ENCODE assay signal across 36 cellular contexts in the genomic region with DNA sequence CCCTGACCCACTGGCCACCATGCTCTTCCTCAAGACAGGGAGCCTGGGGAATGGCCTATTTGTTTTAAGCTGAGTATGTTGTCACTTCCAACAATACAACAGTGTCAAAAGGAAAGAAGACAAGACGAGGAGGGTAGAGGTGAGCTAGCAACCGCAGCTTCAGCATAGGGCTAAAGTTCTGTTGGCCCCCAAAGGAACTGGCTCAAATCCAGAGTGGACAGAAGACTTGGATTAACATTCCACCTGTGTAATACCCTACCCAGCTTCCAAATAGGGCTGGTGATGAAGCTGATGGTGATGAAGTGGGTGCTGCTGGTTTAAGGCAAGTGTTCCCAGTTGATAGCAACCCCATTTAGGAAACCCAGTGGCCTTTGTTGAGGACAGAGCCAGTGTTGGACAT. TPM values are rescaled to one million over a fixed set of nuclear protein-coding genes. Genes with fewer than 3 reads are reported as not detected.
"Had no signal": no experiment of that assay in that cellular context is flagged by ENCODE, and none has a peak within 500 bp of the region (broad histone marks: within the 10 kb centered on the region; RNA-seq: fewer than 3 reads in every experiment).

No MANE protein-coding gene starts in this region.

- DNase-seq: activated B cell treated with CpG ODN at 0.5 μM for 24 hours; activated CD4-positive, alpha-beta memory T cell treated with anti-CD3 and anti-CD28 coated beads for 36 hours; activated CD4-positive, alpha-beta T cell treated with anti-CD3 and anti-CD28 coated beads for 4 hours; activated CD4-positive, alpha-beta T cell treated with anti-CD3 and anti-CD28 coated beads, Interleukin-2, amount 10 ng/mL, durations not matched to agents 24 days and 14 days; activated CD4-positive, alpha-beta T cell treated with anti-CD3 and anti-CD28 coated beads, Interleukin-2, amount 50 U/mL, for 1 hour; activated CD4-positive, alpha-beta T cell treated with anti-CD3 and anti-CD28 coated beads, Interleukin-2, amount 50 U/mL, for 4 hours; activated CD4-positive, CD25-positive, alpha-beta regulatory T cell treated with anti-CD3 and anti-CD28 coated beads, Interleukin-2, amount 50 U/mL, for 72 hours; activated CD8-positive, alpha-beta memory T cell treated with anti-CD3 and anti-CD28 coated beads, Interleukin-2, amount 50 U/mL, for 4 hours; activated CD8-positive, alpha-beta T cell treated with anti-CD3 and anti-CD28 coated beads for 36 hours; activated effector memory CD4-positive, alpha-beta T cell treated with anti-CD3 and anti-CD28 coated beads, Interleukin-2, amount 50 U/mL, for 16 hours; activated gamma-delta T cell treated with Interleukin-2 at 50 U/mL for 16 hours; activated naive CD4-positive, alpha-beta T cell; activated naive CD4-positive, alpha-beta T cell treated with anti-CD3 and anti-CD28 coated beads for 36 hours; activated naive CD4-positive, alpha-beta T cell treated with anti-CD3 and anti-CD28 coated beads, Interleukin-2, amount 50 U/mL, for 16 hours; activated naive CD8-positive, alpha-beta T cell treated with anti-CD3 and anti-CD28 coated beads for 36 hours; activated T-cell treated with anti-CD3 and anti-CD28 coated beads for 4 hours; activated T-cell treated with anti-CD3 and anti-CD28 coated beads, Interleukin-2, amount 50 U/mL, for 1 hour; activated T-cell treated with anti-CD3 and anti-CD28 coated beads, Interleukin-2, amount 50 U/mL, for 4 hours; activated T-cell treated with anti-CD3 and anti-CD28 coated beads, Interleukin-2, amount 50 U/mL, for 72 hours; adrenal gland; amniotic stem cell; anterior cingulate cortex; central memory CD4-positive, alpha-beta T cell; T-helper 1 cell; T-helper 2 cell; T-helper 9 cell had no signal

- H3K9me3 ChIP-seq: adrenal gland, ascending aorta had no signal

- H3K4me3 ChIP-seq: adrenal gland, ascending aorta had no signal

- H3K9me3 Mint-ChIP-seq: activated B cell treated with CpG ODN at 0.5 μM for 24 hours; activated CD4-positive, alpha-beta memory T cell treated with anti-CD3 and anti-CD28 coated beads for 36 hours; activated CD8-positive, alpha-beta T cell treated with anti-CD3 and anti-CD28 coated beads for 36 hours; activated naive CD4-positive, alpha-beta T cell treated with anti-CD3 and anti-CD28 coated beads for 36 hours; activated naive CD8-positive, alpha-beta T cell treated with anti-CD3 and anti-CD28 coated beads for 36 hours; activated T-cell treated with anti-CD3 and anti-CD28 coated beads, Interleukin-2, amount 50 U/mL, for 4 hours; activated T-cell treated with anti-CD3 and anti-CD28 coated beads, Interleukin-2, amount 50 U/mL, for 72 hours; activated T-helper 1 cell treated with anti-CD3 and anti-CD28 coated beads, Interleukin-12 subunit alpha, Interleukin-12 subunit beta, Interleukin-2, Interleukin-4 antibody, amounts not matched to agents 30 ng/mL and 10 ng/mL and 1 ng/mL, durations not matched to agents 14 hours and 24 hours and 36 hours; activated T-helper 17 cell treated with anti-CD3 and anti-CD28 coated beads, Interleukin-2, amount 50 U/mL, for 72 hours; T-helper 1 cell treated with Interleukin-12 subunit alpha and Interleukin-12 subunit beta and Interleukin-4 antibody, amounts not matched to agents 30 μg/mL and 1 μg/mL, for 36 hours; T-helper 2 cell treated with Interferon-gamma antibody and Interleukin-4, amounts not matched to agents 5 μg/mL and 100 μg/mL, for 36 hours had no signal

- H3K36me3 ChIP-seq: adrenal gland, ascending aorta had no signal

- H3K27me3 ChIP-seq: ascending aorta had no signal

- H3K4me3 Mint-ChIP-seq: activated B cell treated with CpG ODN at 0.5 μM for 24 hours; activated CD4-positive, alpha-beta memory T cell treated with anti-CD3 and anti-CD28 coated beads for 36 hours; activated CD4-positive, alpha-beta T cell treated with anti-CD3 and anti-CD28 coated beads, Interleukin-2, amount 10 ng/mL, durations not matched to agents 24 days and 14 days; activated CD8-positive, alpha-beta T cell treated with anti-CD3 and anti-CD28 coated beads for 36 hours; activated naive CD4-positive, alpha-beta T cell treated with anti-CD3 and anti-CD28 coated beads for 36 hours; activated naive CD8-positive, alpha-beta T cell treated with anti-CD3 and anti-CD28 coated beads for 36 hours; activated T-cell treated with anti-CD3 and anti-CD28 coated beads, Interleukin-2, amount 50 U/mL, for 4 hours; activated T-cell treated with anti-CD3 and anti-CD28 coated beads, Interleukin-2, amount 50 U/mL, for 72 hours; activated T-helper 1 cell treated with anti-CD3 and anti-CD28 coated beads, Interleukin-12 subunit alpha, Interleukin-12 subunit beta, Interleukin-2, Interleukin-4 antibody, amounts not matched to agents 30 ng/mL and 10 ng/mL and 1 ng/mL, durations not matched to agents 14 hours and 24 hours and 36 hours; activated T-helper 17 cell treated with anti-CD3 and anti-CD28 coated beads, Interleukin-2, amount 50 U/mL, for 72 hours; brain; T-helper 1 cell treated with Interleukin-12 subunit alpha and Interleukin-12 subunit beta and Interleukin-4 antibody, amounts not matched to agents 30 μg/mL and 1 μg/mL, for 36 hours; T-helper 2 cell treated with Interferon-gamma antibody and Interleukin-4, amounts not matched to agents 5 μg/mL and 100 μg/mL, for 36 hours had no signal

- FAIRE-seq: TTC549 had no signal

- H3K4me1 ChIP-seq: adrenal gland, ascending aorta had no signal

- H3K4me1 Mint-ChIP-seq: activated B cell treated with CpG ODN at 0.5 μM for 24 hours; activated T-helper 17 cell treated with anti-CD3 and anti-CD28 coated beads, Interleukin-2, amount 50 U/mL, for 72 hours; brain had no signal

- H3K27ac Mint-ChIP-seq: activated B cell treated with CpG ODN at 0.5 μM for 24 hours; activated CD4-positive, alpha-beta memory T cell treated with anti-CD3 and anti-CD28 coated beads for 36 hours; activated CD4-positive, alpha-beta T cell treated with anti-CD3 and anti-CD28 coated beads, Interleukin-2, amount 10 ng/mL, durations not matched to agents 24 days and 14 days; activated CD8-positive, alpha-beta T cell treated with anti-CD3 and anti-CD28 coated beads for 36 hours; activated naive CD4-positive, alpha-beta T cell treated with anti-CD3 and anti-CD28 coated beads for 36 hours; activated naive CD4-positive, alpha-beta T cell treated with anti-CD3 and anti-CD28 coated beads, Interleukin-2, amount 50 U/mL, for 72 hours; activated naive CD8-positive, alpha-beta T cell treated with anti-CD3 and anti-CD28 coated beads for 36 hours; activated T-cell treated with anti-CD3 and anti-CD28 coated beads, Interleukin-2, amount 50 U/mL, for 72 hours; activated T-helper 1 cell treated with anti-CD3 and anti-CD28 coated beads, Interleukin-12 subunit alpha, Interleukin-12 subunit beta, Interleukin-2, Interleukin-4 antibody, amounts not matched to agents 30 ng/mL and 10 ng/mL and 1 ng/mL, durations not matched to agents 14 hours and 24 hours and 36 hours; activated T-helper 17 cell treated with anti-CD3 and anti-CD28 coated beads, Interleukin-2, amount 50 U/mL, for 72 hours; brain; T-helper 1 cell treated with Interleukin-12 subunit alpha and Interleukin-12 subunit beta and Interleukin-4 antibody, amounts not matched to agents 30 μg/mL and 1 μg/mL, for 36 hours; T-helper 2 cell treated with Interferon-gamma antibody and Interleukin-4, amounts not matched to agents 5 μg/mL and 100 μg/mL, for 36 hours had no signal

- H3K36me3 Mint-ChIP-seq: activated CD4-positive, alpha-beta memory T cell treated with anti-CD3 and anti-CD28 coated beads for 36 hours; activated naive CD8-positive, alpha-beta T cell treated with anti-CD3 and anti-CD28 coated beads for 36 hours; brain had no signal

- ATAC-seq: activated CD8-positive, alpha-beta T cell treated with anti-CD3 and anti-CD28 coated beads for 36 hours; activated T-cell treated with anti-CD3 and anti-CD28 coated beads, Interleukin-2, amount 50 U/mL, for 4 hours; activated T-cell treated with anti-CD3 and anti-CD28 coated beads, Interleukin-2, amount 50 U/mL, for 72 hours; activated T-helper 17 cell treated with anti-CD3 and anti-CD28 coated beads, Interleukin-2, amount 50 U/mL, for 72 hours had no signal

- H3K27ac ChIP-seq: adrenal gland, ascending aorta, VCaP had no signal

RNA-seq across cellular contexts. Expression of a gene that starts 31.7 kb away (rescaled TPM):
- total RNA-seq: activated B cell treated with CpG ODN at 0.5 μM for 24 hours had no signal

RNA-seq across cellular contexts. Expression of a gene that starts 53.3 kb away (rescaled TPM):
- total RNA-seq: activated B cell treated with CpG ODN at 0.5 μM for 24 hours; activated CD4-positive, alpha-beta memory T cell treated with anti-CD3 and anti-CD28 coated beads for 36 hours; activated CD4-positive, alpha-beta T cell treated with anti-CD3 and anti-CD28 coated beads, Interleukin-2, amount 10 ng/mL, durations not matched to agents 24 days and 14 days; activated CD8-positive, alpha-beta memory T cell treated with anti-CD3 and anti-CD28 coated beads for 36 hours; activated CD8-positive, alpha-beta T cell treated with anti-CD3 and anti-CD28 coated beads for 36 hours; activated naive CD4-positive, alpha-beta T cell treated with anti-CD3 and anti-CD28 coated beads for 36 hours; activated naive CD4-positive, alpha-beta T cell treated with anti-CD3 and anti-CD28 coated beads, Interleukin-2, amount 50 U/mL, for 72 hours; activated naive CD8-positive, alpha-beta T cell treated with anti-CD3 and anti-CD28 coated beads for 36 hours; activated T-cell treated with anti-CD3 and anti-CD28 coated beads, Interleukin-2, amount 50 U/mL, for 4 hours; activated T-cell treated with anti-CD3 and anti-CD28 coated beads, Interleukin-2, amount 50 U/mL, for 72 hours; activated T-helper 1 cell treated with anti-CD3 and anti-CD28 coated beads, Interleukin-12 subunit alpha, Interleukin-12 subunit beta, Interleukin-2, Interleukin-4 antibody, amounts not matched to agents 30 ng/mL and 10 ng/mL and 1 ng/mL, durations not matched to agents 14 hours and 24 hours and 36 hours; activated T-helper 17 cell treated with anti-CD3 and anti-CD28 coated beads, Interleukin-2, amount 50 U/mL, for 72 hours; ascending aorta had no signal
